Comparison of ENCODE assay signal across 8 cellular contexts in genomic region chr9:107749787-107750444, GRCh38.
DNase-seq lines count a peak whose midpoint lies in the region; ATAC-seq and TF ChIP-seq lines count a peak whose summit lies in the region.

No MANE protein-coding gene starts in this region.

- H3K4me1 ChIP-seq in esophagus squamous epithelium, result peaks cover 26 to 46% (median 36%) of the 10 kb centered on the region in 3 donors
- peaks cover 29 to 31% of the 10 kb centered on the region in 2 donors for H3K4me1 ChIP-seq in muscle layer of duodenum (ENCODE audit: control insufficient read depth in 1 of 2, insufficient read depth in 2 of 2, low read length in 2 of 2)

- 26% methylated on average over 3 of the region's 5 CpGs; no CpG with 5 or more reads in 1 of the 2 donors for WGBS in esophagus squamous epithelium, 2 donors

- no peak for TF ChIP-seq POLR2A in esophagus squamous epithelium (IDR thresholded peaks at IDR 0.05)

- intact Hi-C loops in esophagus squamous epithelium (cut with DNase I), result no loop called here

- TF ChIP-seq CTCF in esophagus squamous epithelium (IDR thresholded peaks at IDR 0.05), result no peak

- POLR2A ChIA-PET in activated CD8-positive, alpha-beta T cell treated with anti-CD3 and anti-CD28 coated beads, Interleukin-2, amount 10 ng/mL, durations not matched to agents 7 days and 5 days (lab: Charles Lee), result no interaction called here

- CTCF ChIA-PET in activated CD8-positive, alpha-beta T cell treated with anti-CD3 and anti-CD28 coated beads, Interleukin-2, amount 10 ng/mL, durations not matched to agents 7 days and 5 days (lab: Charles Lee), result no interaction called here

- no peaks in the 10 kb centered on the region for H3K4me1 Mint-ChIP-seq in activated CD8-positive, alpha-beta T cell treated with anti-CD3 and anti-CD28 coated beads, Interleukin-2, amount 10 ng/mL, durations not matched to agents 7 days and 5 days (ENCODE audit: low read depth)

- H3K36me3 Mint-ChIP-seq in activated CD8-positive, alpha-beta T cell treated with anti-CD3 and anti-CD28 coated beads, Interleukin-2, amount 10 ng/mL, durations not matched to agents 7 days and 5 days (ENCODE audit: low read depth), result no peaks in the 10 kb centered on the region

- H3K9me3 ChIP-seq in esophagus squamous epithelium (no peaks in the 10 kb centered on the region), muscle layer of duodenum (ENCODE audit: control insufficient read depth in 1 of 2, low read length in 2 of 2) (no peaks in the 10 kb centered on the region)

- ATAC-seq in activated CD8-positive, alpha-beta T cell treated with anti-CD3 and anti-CD28 coated beads, Interleukin-2, amount 10 ng/mL, durations not matched to agents 7 days and 5 days, result no peak
- ATAC-seq in GM18858 (IDR thresholded peaks at IDR 0.05; ENCODE audit: unreplicated experiment) (no peak), GM18520 (IDR thresholded peaks at IDR 0.05; ENCODE audit: unreplicated experiment) (no peak)

- no peak overlapping the region for H3K27ac Mint-ChIP-seq in activated CD8-positive, alpha-beta T cell treated with anti-CD3 and anti-CD28 coated beads, Interleukin-2, amount 10 ng/mL, durations not matched to agents 7 days and 5 days

- no peak overlapping the region for H3K4me3 Mint-ChIP-seq in activated CD8-positive, alpha-beta T cell treated with anti-CD3 and anti-CD28 coated beads, Interleukin-2, amount 10 ng/mL, durations not matched to agents 7 days and 5 days

- H3K9me3 Mint-ChIP-seq in activated CD8-positive, alpha-beta T cell treated with anti-CD3 and anti-CD28 coated beads, Interleukin-2, amount 10 ng/mL, durations not matched to agents 7 days and 5 days (ENCODE audit: insufficient read depth), result no peaks in the 10 kb centered on the region

- peak overlapping the region; percentile 57 to 93 (median 86) for H3K27ac ChIP-seq in esophagus squamous epithelium
- peak overlapping the region; percentile 85 for H3K27ac ChIP-seq in muscle layer of duodenum (ENCODE audit: low read length)

- no peak overlapping the region for H3K4me3 ChIP-seq in esophagus squamous epithelium
- no peak overlapping the region for H3K4me3 ChIP-seq in muscle layer of duodenum (ENCODE audit: low read depth in 1 of 2, low read length in 2 of 2)

- H3K36me3 ChIP-seq in esophagus squamous epithelium, result no peaks in the 10 kb centered on the region
- H3K36me3 ChIP-seq in muscle layer of duodenum (ENCODE audit: control insufficient read depth in 1 of 2, insufficient read depth in 2 of 2, low read length in 2 of 2), result peaks cover 0 to 4% of the 10 kb centered on the region in 2 donors

- peak; percentile 95 for DNase-seq in HCEC 1CT
- peak; percentile 97 for DNase-seq in RPMI7951 (ENCODE audit: low read depth)
- DNase-seq in esophagus squamous epithelium (lab: John Stamatoyannopoulos, UW), result peak; percentile 13
- DNase-seq in activated CD8-positive, alpha-beta T cell treated with anti-CD3 and anti-CD28 coated beads, Interleukin-2, amount 10 ng/mL, durations not matched to agents 7 days and 5 days, result no peak
- no peak for DNase-seq in NCI-H82 (lab: John Stamatoyannopoulos, UW)

- H3K27me3 Mint-ChIP-seq in activated CD8-positive, alpha-beta T cell treated with anti-CD3 and anti-CD28 coated beads, Interleukin-2, amount 10 ng/mL, durations not matched to agents 7 days and 5 days (ENCODE audit: low read depth), result no peaks in the 10 kb centered on the region

- H3K27me3 ChIP-seq in esophagus squamous epithelium (no peaks in the 10 kb centered on the region), muscle layer of duodenum (ENCODE audit: low read depth, low read length) (no peaks in the 10 kb centered on the region)

Comparison
In these comparisons a context has a peak if more than half of its experiments do, and no peak if none do; other contexts are left out.
1. DNase-seq: peak in HCEC 1CT (single experiment), RPMI7951 (single experiment) and esophagus squamous epithelium (single experiment); none in activated CD8-positive, alpha-beta T cell treated with anti-CD3 and anti-CD28 coated beads, Interleukin-2, amount 10 ng/mL, durations not matched to agents 7 days and 5 days (single experiment) and NCI-H82 (single experiment).